Comparison of ENCODE assay signal across 1 cellular context in genomic region chr15:98694153-98694552, GRCh38.
TF ChIP-seq lines count a peak whose summit lies in the region.

No MANE protein-coding gene starts in this region.

TF ChIP-seq in H1, 55 proteins besides CTCF, POLR2A, EP300 and RAD21:
- TF ChIP-seq BCL11A (IDR thresholded peaks at IDR 0.05; ENCODE audit: low read depth in 2 of 2, low read length in 2 of 2), result no peak
- no peak for TF ChIP-seq EGR1 (IDR thresholded peaks at IDR 0.05; ENCODE audit: borderline replicate concordance, low read depth, low read length)
- no peak for TF ChIP-seq NANOG (IDR thresholded peaks at IDR 0.05; ENCODE audit: insufficient read depth, low read depth, low read length, poor library complexity, severe bottlenecking)
TF ChIP-seq in H1: peak in this region for 0.
